ENCODE assay signal across 12 cellular contexts in the genomic region with DNA sequence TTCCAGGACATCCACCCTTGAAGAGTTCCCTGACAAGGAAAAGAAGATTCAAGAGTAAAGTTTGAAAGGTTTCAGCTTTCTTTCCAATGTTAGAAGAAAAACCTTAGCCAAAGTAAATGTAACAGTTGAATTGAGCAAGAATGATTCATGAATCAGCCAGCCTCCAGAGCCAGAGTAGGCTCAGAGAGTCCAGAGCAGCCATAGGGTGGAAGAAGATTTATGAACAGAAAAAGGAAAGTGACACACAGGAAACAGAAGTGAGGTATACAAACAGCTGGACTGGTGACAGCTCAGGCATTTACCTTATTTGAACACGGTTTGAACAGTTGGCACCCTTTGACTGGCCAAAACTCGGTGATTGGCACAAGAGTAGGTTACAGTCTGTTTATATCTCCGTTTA.
A peak's percentile ranks its signal among the peaks of the same experiment; 100 is the strongest.
DNase-seq lines count a peak whose midpoint lies in the region; ATAC-seq and TF ChIP-seq lines count a peak whose summit lies in the region.
"Had no signal": no experiment of that assay in that cellular context is flagged by ENCODE, and none has a peak within 500 bp of the region (broad histone marks: within the 10 kb centered on the region; RNA-seq: fewer than 3 reads in every experiment).

No MANE protein-coding gene starts in this region.

- TF ChIP-seq CTCF in brain microvascular endothelial cell (IDR thresholded peaks at IDR 0.05; ENCODE audit: low read depth, low read length, missing control alignments) (no peak), GM13976 (IDR thresholded peaks at IDR 0.05; ENCODE audit: borderline replicate concordance, control extremely low read depth, extremely low read depth, insufficient read depth, missing control alignments) (no peak)

- in situ Hi-C loops in brain microvascular endothelial cell (cut with HindIII; ENCODE audit: low pct_ligation_motif_present, low sequenced_read_pairs) (no loop called here), GM13976 (cut with MboI; ENCODE audit: low sequenced_read_pairs, unreplicated experiment) (loop anchor here (10.0 kb wide), 1 partner anchor 94 kb away; no protein-coding TSS in a partner anchor)

- no peak overlapping the region for H3K4me3 ChIP-seq in brain microvascular endothelial cell (ENCODE audit: low read depth, low read length)

- no peaks in the 10 kb centered on the region for H3K27me3 ChIP-seq in brain microvascular endothelial cell (replicated peaks)

- ATAC-seq in GM21515 (IDR thresholded peaks at IDR 0.05; ENCODE audit: unreplicated experiment), result no peak

- H3K36me3 ChIP-seq in brain microvascular endothelial cell (replicated peaks), result no peaks in the 10 kb centered on the region

- H3K27ac ChIP-seq in brain microvascular endothelial cell, result no peak overlapping the region
- H3K27ac ChIP-seq: KMS-11 had no signal

- DNase-seq in ELR (ENCODE audit: low read depth) (peak; percentile 61), HT1080 (ENCODE audit: low read depth) (peak; percentile 75), brain microvascular endothelial cell (peak; percentile 62), left kidney (ENCODE audit: low read depth, low spot score) (peak; percentile 32), hepatic stellate cell (ENCODE audit: low spot score) (no peak), GM13976 (ENCODE audit: low spot score) (no peak), foreskin melanocyte (no peak)
- DNase-seq: CD8-positive, alpha-beta memory T cell; NCI-H510A treated with DMSO at 0.1 percent for 48 hours; SW 1271 had no signal

Comparison
In these comparisons a context has a peak if more than half of its experiments do, and no peak if none do; other contexts are left out.
1. DNase-seq: peak in ELR (single experiment), HT1080 (single experiment), brain microvascular endothelial cell (single experiment) and left kidney (single experiment); none in hepatic stellate cell (single experiment), GM13976 (single experiment) and foreskin melanocyte (single experiment).